Comparison of ENCODE assay signal across 9 cellular contexts in genomic region chr12:14995583-14996425, GRCh38. TPM values are rescaled to one million over a fixed set of nuclear protein-coding genes. Genes with fewer than 3 reads are reported as not detected.
DNase-seq lines count a peak whose midpoint lies in the region; ATAC-seq and TF ChIP-seq lines count a peak whose summit lies in the region.
"Had no signal": no experiment of that assay in that cellular context is flagged by ENCODE, and none has a peak within 500 bp of the region (broad histone marks: within the 10 kb centered on the region; RNA-seq: fewer than 3 reads in every experiment).

No MANE protein-coding gene starts in this region.

- H3K27ac ChIP-seq in mammary epithelial cell (ENCODE audit: insufficient read depth, low read depth, low read length): no peak overlapping the region
- H3K27ac ChIP-seq in liver (ENCODE audit: low read depth in 1 of 2, low read length in 2 of 2): no peak overlapping the region
- H3K27ac ChIP-seq: SJCRH30 had no signal

- H3K4me1 ChIP-seq in mammary epithelial cell (ENCODE audit: insufficient read depth, low read length): peaks cover 2% of the 10 kb centered on the region
- H3K4me1 ChIP-seq in liver (ENCODE audit: control insufficient read depth in 4 of 4, insufficient read depth in 4 of 4, low read length in 3 of 4): peaks cover 0 to 3% (median 0%) of the 10 kb centered on the region in 4 donors

- TF ChIP-seq RAD21 in liver (IDR thresholded peaks at IDR 0.05): peak; percentile 89 to 94

- TF ChIP-seq CTCF in mammary epithelial cell (conservative IDR thresholded peaks at IDR 0.05 in 1 of 2, IDR thresholded peaks at IDR 0.05 in 1 of 2; ENCODE audit: extremely low read depth in 1 of 2, insufficient read depth in 1 of 2, low read depth in 1 of 2, low read length in 2 of 2): peak; percentile 61 to 63
- peak; percentile 66 for TF ChIP-seq CTCF in liver (IDR thresholded peaks at IDR 0.05; ENCODE audit: low read depth, low read length, missing input control)

- peak; percentile 39 for ATAC-seq in HG02885 (IDR thresholded peaks at IDR 0.05; ENCODE audit: poor library complexity, unreplicated experiment)
- ATAC-seq in GM19328 (IDR thresholded peaks at IDR 0.05; ENCODE audit: unreplicated experiment): no peak

- in situ Hi-C loops in Caki2 (cut with HindIII; ENCODE audit: low pct_unique_long_range_greater_than_20kb, low sequenced_read_pairs) (no loop called here), mammary epithelial cell (cut with MboI; ENCODE audit: low sequenced_read_pairs in 2 of 2) (loop anchor here in 1 of 2 donors (5.0 kb wide), 1 partner anchor 149 kb away; no protein-coding TSS in a partner anchor)

- no TSS peak for BruUV-seq in mammary epithelial cell (replicated peaks; lab: Mats Ljungman, UMichigan)

- dilution Hi-C loops in mammary epithelial cell (cut with HindIII; ENCODE audit: low sequenced_read_pairs): no loop called here

- peak; percentile 58 for DNase-seq in Caki2 (ENCODE audit: low read depth)
- peak; percentile 15 for DNase-seq in NCI-H748 treated with DMSO at 0.1 percent for 48 hours (lab: John Stamatoyannopoulos, UW)
- peak; percentile 29 for DNase-seq in mammary epithelial cell
- no peak for DNase-seq in stimulated activated CD4-positive, alpha-beta T cell treated with anti-CD3 and anti-CD28 coated beads, Interleukin-2, amount 100 ng/mL, for 48 hours
- no peak for DNase-seq in stimulated activated CD4-positive, alpha-beta T cell treated with anti-CD3 and anti-CD28 coated beads, Interleukin-4, amount 100 ng/mL, for 24 hours

- 98% methylated on average over 3 of the region's 3 CpGs for WGBS in mammary epithelial cell (ENCODE audit: low coverage, missing lambda C conversion rate)
- 89% methylated on average over 3 of the region's 3 CpGs for WGBS in liver

- H3K9ac ChIP-seq in mammary epithelial cell (ENCODE audit: insufficient read depth, low read length): no peak overlapping the region
- no peak overlapping the region for H3K9ac ChIP-seq in liver (ENCODE audit: low read depth in 1 of 2, low read length in 2 of 2)

- CTCF ChIA-PET in mammary epithelial cell (lab: Charles Lee; ENCODE audit: low non-redundant PET): interaction anchor here (0.5 to 1.1 kb wide), 5 partner anchors 85 to 531 kb away, joined by 3 to 15 read pairs (median 5); partner anchors contain the start of gene WBP11

- intact Hi-C loops in mammary epithelial cell (cut with micrococcal nuclease): loop anchor here (1.0 to 5.0 kb wide), 6 partner anchors 59 to 365 kb away; partner anchors contain the start of gene RERG

- no peaks in the 10 kb centered on the region for H3K9me3 ChIP-seq in mammary epithelial cell (replicated peaks; ENCODE audit: insufficient read depth, low read length)
- H3K9me3 ChIP-seq in liver (ENCODE audit: control insufficient read depth in 4 of 4, low read length in 3 of 4): no peaks in the 10 kb centered on the region

- H2AFZ ChIP-seq in mammary epithelial cell (ENCODE audit: low read depth, low read length): no peak overlapping the region

- H3K27me3 ChIP-seq in mammary epithelial cell (ENCODE audit: insufficient read depth, low read length) (no peaks in the 10 kb centered on the region), liver (ENCODE audit: control insufficient read depth in 4 of 4, insufficient read depth in 4 of 4, low read length in 3 of 4) (no peaks in the 10 kb centered on the region)
- H3K27me3 ChIP-seq: SJCRH30 had no signal

- H4K20me1 ChIP-seq in mammary epithelial cell (ENCODE audit: insufficient read depth, low read length): no peaks in the 10 kb centered on the region

- no peaks in the 10 kb centered on the region for H3K36me3 ChIP-seq in mammary epithelial cell (ENCODE audit: insufficient read depth, low read length)
- H3K36me3 ChIP-seq in liver (ENCODE audit: control insufficient read depth in 4 of 4, insufficient read depth in 3 of 4, low read depth in 1 of 4, low read length in 3 of 4): no peaks in the 10 kb centered on the region
- H3K36me3 ChIP-seq: SJCRH30 had no signal

- H3K4me2 ChIP-seq in mammary epithelial cell (ENCODE audit: insufficient read depth, low read depth, low read length): no peak overlapping the region

- H3K79me2 ChIP-seq in mammary epithelial cell (ENCODE audit: insufficient read depth, low read length): no peaks in the 10 kb centered on the region

- H3K4me3 ChIP-seq in mammary epithelial cell (replicated peaks in 1 of 3; ENCODE audit: insufficient read depth in 1 of 3, low read depth in 2 of 3, low read length in 3 of 3): no peak overlapping the region
- H3K4me3 ChIP-seq in liver (ENCODE audit: low read depth in 1 of 3, low read length in 3 of 3): no peak overlapping the region
- H3K4me3 ChIP-seq: SJCRH30 had no signal

TF ChIP-seq in liver, 16 proteins besides CTCF, POLR2A, EP300 and RAD21:
- TF ChIP-seq SP1 (IDR thresholded peaks at IDR 0.05): no peak
- no peak for TF ChIP-seq EGR1 (IDR thresholded peaks at IDR 0.05; ENCODE audit: low read depth in 2 of 2)
- peak; percentile 83 for TF ChIP-seq YY1 (IDR thresholded peaks at IDR 0.05)

RNA-seq across cellular contexts. Expression of gene PDE6H, which starts 23.0 kb away (rescaled TPM):
- total RNA-seq in Caki2 (2014; rRNA removed; shearing (Covaris generic); ENCODE audit: low replicate concordance): not detected in 2 replicates
- total RNA-seq in mammary epithelial cell: not detected
- polyA plus RNA-seq in mammary epithelial cell: not detected
- not detected for polyA minus RNA-seq in mammary epithelial cell
- total RNA-seq in liver: not detected
- polyA plus RNA-seq in liver: not detected
- total RNA-seq: SJCRH30 had no signal

RNA-seq across cellular contexts. Expression of gene ARHGDIB, which starts 34.4 kb away (rescaled TPM):
- 3.8 and 11.8 TPM in 2 replicates for total RNA-seq in Caki2 (2014; rRNA removed; shearing (Covaris generic); ENCODE audit: low replicate concordance)
- total RNA-seq in mammary epithelial cell: 10 to 100 TPM in 1 of 2 donors, 1 to 10 TPM in 1; 5.0 to 24.0 TPM
- 231 TPM for polyA plus RNA-seq in mammary epithelial cell
- polyA minus RNA-seq in mammary epithelial cell: 214 TPM
- 10 to 100 TPM; 37.6 to 66.9 TPM for total RNA-seq in liver
- 10 to 100 TPM; 36.3 to 57.4 TPM for polyA plus RNA-seq in liver

RNA-seq across cellular contexts. Expression of gene ERP27, which starts 57.5 kb away (rescaled TPM):
- total RNA-seq in Caki2 (2014; rRNA removed; shearing (Covaris generic); ENCODE audit: low replicate concordance): not detected in 2 replicates
- total RNA-seq in mammary epithelial cell (not detected), liver (1 to 10 TPM in 1 of 2 donors, under 1 TPM in 1; 0.59 to 5.8 TPM)
- polyA plus RNA-seq in mammary epithelial cell (0.12 TPM), liver (under 1 TPM; 0.14 to 0.43 TPM)
- polyA minus RNA-seq in mammary epithelial cell: not detected
- total RNA-seq: SJCRH30 had no signal

Comparison
In these comparisons a context has a peak if more than half of its experiments do, and no peak if none do; other contexts are left out.
1. DNase-seq: peak in Caki2 (single experiment), NCI-H748 treated with DMSO at 0.1 percent for 48 hours (single experiment) and mammary epithelial cell (single experiment); none in stimulated activated CD4-positive, alpha-beta T cell treated with anti-CD3 and anti-CD28 coated beads, Interleukin-2, amount 100 ng/mL, for 48 hours (0 of 2) and stimulated activated CD4-positive, alpha-beta T cell treated with anti-CD3 and anti-CD28 coated beads, Interleukin-4, amount 100 ng/mL, for 24 hours (single experiment).